ENCODE assay signal across 31 cellular contexts in genomic region chr11:75784085-75784478, GRCh38.
"Had no signal": no experiment of that assay in that cellular context is flagged by ENCODE, and none has a peak within 500 bp of the region (broad histone marks: within the 10 kb centered on the region; RNA-seq: fewer than 3 reads in every experiment).

No MANE protein-coding gene starts in this region.

- H3K27me3 ChIP-seq: ascending aorta, cardiac muscle cell, MG63 had no signal

- ATAC-seq: activated CD4-positive, alpha-beta T cell treated with anti-CD3 and anti-CD28 coated beads for 36 hours; activated CD4-positive, CD25-positive, alpha-beta regulatory T cell treated with anti-CD3 and anti-CD28 coated beads, Interleukin-2, amount 50 U/mL, for 24 hours; activated CD8-positive, alpha-beta T cell treated with anti-CD3 and anti-CD28 coated beads, Interleukin-2, amount 10 ng/mL, durations not matched to agents 7 days and 5 days; PC-3; Right ventricle myocardium inferior; SK-N-SH treated with all-trans-retinoic acid at 6 μM for 48 hours; T-cell; WTC11 had no signal

- H3K9me3 ChIP-seq: ascending aorta, MG63 had no signal

- H3K4me1 ChIP-seq: ascending aorta had no signal

- H3K27ac ChIP-seq: ascending aorta, cardiac muscle cell, RWPE1 had no signal

- H3K4me3 ChIP-seq: ascending aorta, cardiac muscle cell, MG63 had no signal

- DNase-seq: activated CD4-positive, alpha-beta T cell treated with anti-CD3 and anti-CD28 coated beads for 36 hours; activated CD4-positive, alpha-beta T cell treated with anti-CD3 and anti-CD28 coated beads, Interleukin-2, amount 10 ng/mL, durations not matched to agents 7 days and 5 days; activated CD4-positive, alpha-beta T cell treated with anti-CD3 and anti-CD28 coated beads, Interleukin-2, amount 50 U/mL, for 48 hours; activated CD8-positive, alpha-beta T cell treated with anti-CD3 and anti-CD28 coated beads, Interleukin-2, amount 10 ng/mL, durations not matched to agents 7 days and 5 days; activated gamma-delta T cell; activated naive CD4-positive, alpha-beta T cell treated with Interleukin-2 at 50 U/mL for 16 hours; activated naive CD8-positive, alpha-beta T cell treated with anti-CD3 and anti-CD28 coated beads, Interleukin-2, amount 10 ng/mL, durations not matched to agents 7 days and 5 days; activated T-cell treated with anti-CD3 and anti-CD28 coated beads, Interleukin-2, amount 50 U/mL, for 24 hours; amygdala; Kasumi-1; MG63; NCI-H1048; NCI-H1105 treated with DMSO at 0.1 percent for 48 hours; NCI-H1436; NCI-H1694 treated with DMSO at 0.1 percent for 48 hours; NCI-H2029; NCI-H345; NCI-H524 treated with DMSO at 0.1 percent for 48 hours; PC-3; SIG-M5; T-cell; T-helper 2 cell; T-helper 9 cell had no signal

- H3K36me3 ChIP-seq: ascending aorta, cardiac muscle cell, MG63 had no signal

- FAIRE-seq: RCC 7860 had no signal
